In the genomic region with DNA sequence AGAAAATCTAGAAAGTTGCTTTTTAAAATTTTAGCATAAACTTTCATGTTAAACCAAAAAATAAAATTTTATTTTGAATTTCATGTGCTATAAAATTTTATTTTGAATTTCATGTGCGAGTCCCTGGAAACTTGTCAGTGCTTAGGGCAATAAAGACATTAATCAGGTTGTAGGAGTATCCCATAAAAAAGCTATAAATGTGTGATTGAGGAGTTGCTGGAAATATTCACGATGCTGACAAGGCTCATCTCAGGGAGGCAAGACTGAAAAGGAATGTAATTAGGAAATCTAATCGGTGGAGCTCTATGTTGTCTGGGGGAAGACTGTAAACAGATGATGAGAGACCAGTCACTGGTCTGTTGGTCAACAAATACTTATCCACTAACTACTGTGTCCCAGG, we compare ENCODE assay signal across 24 cellular contexts.
DNase-seq lines count a peak whose midpoint lies in the region; ATAC-seq, FAIRE-seq and TF ChIP-seq lines count a peak whose summit lies in the region.
"Had no signal": no experiment of that assay in that cellular context is flagged by ENCODE, and none has a peak within 500 bp of the region (broad histone marks: within the 10 kb centered on the region; RNA-seq: fewer than 3 reads in every experiment).

No MANE protein-coding gene starts in this region.

- ATAC-seq in HCT116 (no peak), K562 (no peak), HG03469 (IDR thresholded peaks at IDR 0.05; ENCODE audit: unreplicated experiment) (no peak)
- no peak for ATAC-seq in activated naive CD8-positive, alpha-beta T cell treated with anti-CD3 and anti-CD28 coated beads, Interleukin-2, amount 50 U/mL, for 24 hours

- H3K27ac Mint-ChIP-seq in nephron progenitor cell, result peak overlapping the region; percentile 1
- no peak overlapping the region for H3K27ac Mint-ChIP-seq in activated naive CD8-positive, alpha-beta T cell treated with anti-CD3 and anti-CD28 coated beads, Interleukin-2, amount 50 U/mL, for 24 hours

- H3K27me3 Mint-ChIP-seq in nephron progenitor cell (ENCODE audit: low read depth, poor library complexity), result peaks cover 3% of the 10 kb centered on the region
- H3K27me3 Mint-ChIP-seq in activated naive CD8-positive, alpha-beta T cell treated with anti-CD3 and anti-CD28 coated beads, Interleukin-2, amount 50 U/mL, for 24 hours, result peaks cover 16% of the 10 kb centered on the region

- H3K9me3 Mint-ChIP-seq in nephron progenitor cell, result peaks cover 15% of the 10 kb centered on the region
- H3K9me3 Mint-ChIP-seq in activated naive CD8-positive, alpha-beta T cell treated with anti-CD3 and anti-CD28 coated beads, Interleukin-2, amount 50 U/mL, for 24 hours, result peaks cover 7% of the 10 kb centered on the region

- TF ChIP-seq CTCF in HCT116 (IDR thresholded peaks at IDR 0.05 in 2 of 3, conservative IDR thresholded peaks at IDR 0.05 in 1 of 3; ENCODE audit: borderline replicate concordance in 1 of 3, insufficient read depth in 1 of 3, low read depth in 2 of 3, low read length in 2 of 3) (no peak), K562 (IDR thresholded peaks at IDR 0.05 in 2 of 3, conservative IDR thresholded peaks at IDR 0.05 in 1 of 3; ENCODE audit: insufficient read depth in 2 of 3, low read depth in 1 of 3, low read length in 3 of 3) (no peak), esophagus squamous epithelium (IDR thresholded peaks at IDR 0.05) (no peak), nephron progenitor cell (IDR thresholded peaks at IDR 0.05) (no peak)

- TF ChIP-seq POLR2A in HCT116 (IDR thresholded peaks at IDR 0.05; ENCODE audit: borderline replicate concordance, extremely low read depth, insufficient read depth, insufficient read length), result no peak
- no peak for TF ChIP-seq POLR2A in K562 (conservative IDR thresholded peaks at IDR 0.05)
- TF ChIP-seq POLR2A in esophagus squamous epithelium (IDR thresholded peaks at IDR 0.05), result no peak

- no peaks in the 10 kb centered on the region for H3K79me2 ChIP-seq in HCT116 (ENCODE audit: insufficient read depth, low read length)
- H3K79me2 ChIP-seq in K562 (ENCODE audit: control insufficient read depth, insufficient read depth, low read length), result no peaks in the 10 kb centered on the region

- peak overlapping the region; percentile 55 for H3K27ac ChIP-seq in HCT116 (ENCODE audit: low read depth, low read length)
- no peak overlapping the region for H3K27ac ChIP-seq in K562 (ENCODE audit: extremely low read depth, low read depth, low read length)
- peak overlapping the region; percentile 53 to 78 (median 67) for H3K27ac ChIP-seq in esophagus squamous epithelium
- H3K27ac ChIP-seq: RWPE1, SK-N-MC had no signal

- no peak for DNase-seq in HCT116 (ENCODE audit: low read depth, low spot score)
- peak in 1 of 4 experiments; percentile 3 for DNase-seq in K562 (ENCODE audit: extremely low read depth in 1 of 4, low spot score in 3 of 4)
- DNase-seq in esophagus squamous epithelium (lab: John Stamatoyannopoulos, UW), result no peak
- no peak for DNase-seq in nephron progenitor cell
- DNase-seq in activated CD4-positive, CD25-positive, alpha-beta regulatory T cell (lab: John Stamatoyannopoulos, UW), result no peak
- no peak for DNase-seq in GM19239 (ENCODE audit: insufficient read length, low spot score)
- DNase-seq in activated naive CD8-positive, alpha-beta T cell treated with anti-CD3 and anti-CD28 coated beads, Interleukin-2, amount 50 U/mL, for 24 hours, result no peak
- DNase-seq: BE2C, DMS79, MM.1S, NCI-H1092, NCI-H1436, NCI-H187 treated with DMSO at 0.1 percent for 48 hours, NCI-H2107, NCI-H446 treated with DMSO at 0.1 percent for 48 hours, NCI-H526 treated with DMSO at 0.1 percent for 48 hours, SHP77 treated with DMSO at 0.1 percent for 48 hours had no signal

- H3K4me3 Mint-ChIP-seq in nephron progenitor cell, result no peak overlapping the region
- H3K4me3 Mint-ChIP-seq in activated naive CD8-positive, alpha-beta T cell treated with anti-CD3 and anti-CD28 coated beads, Interleukin-2, amount 50 U/mL, for 24 hours, result no peak overlapping the region

- peak overlapping the region; percentile 51 for H3K9ac ChIP-seq in HCT116 (ENCODE audit: low read length)
- H3K9ac ChIP-seq in K562 (ENCODE audit: insufficient read depth in 1 of 2, low read depth in 2 of 2, low read length in 2 of 2), result no peak overlapping the region

- FAIRE-seq in K562 (lab: Jason Lieb, UNC), result peak; percentile 40
- FAIRE-seq in GM19239 (lab: Jason Lieb, UNC), result no peak
- FAIRE-seq: A549, GM18507, H1 had no signal

- no peaks in the 10 kb centered on the region for H3K36me3 ChIP-seq in HCT116 (ENCODE audit: control insufficient read depth in 1 of 2, insufficient read depth in 2 of 2, low read length in 2 of 2)
- H3K36me3 ChIP-seq in K562 (ENCODE audit: control insufficient read depth, insufficient read depth, low read length), result no peaks in the 10 kb centered on the region
- no peaks in the 10 kb centered on the region for H3K36me3 ChIP-seq in esophagus squamous epithelium
- H3K36me3 ChIP-seq: BE2C had no signal

- H3K9me3 ChIP-seq in HCT116 (ENCODE audit: control insufficient read depth in 1 of 2, insufficient read depth in 1 of 2, low read depth in 1 of 2, low read length in 2 of 2) (no peaks in the 10 kb centered on the region), K562 (replicated peaks; ENCODE audit: control insufficient read depth, insufficient read depth, low read depth, low read length) (no peaks in the 10 kb centered on the region), esophagus squamous epithelium (no peaks in the 10 kb centered on the region)
- H3K9me3 ChIP-seq: A549, BE2C had no signal

- WGBS in K562 (ENCODE audit: insufficient coverage, low coverage, missing lambda C conversion rate), result 10% methylated on average over 3 of the region's 3 CpGs
- WGBS in esophagus squamous epithelium, 2 donors, result 74 to 87% methylated on average over 3 of the region's 3 CpGs

- TF ChIP-seq RAD21 in HCT116 (IDR thresholded peaks at IDR 0.05; ENCODE audit: low read depth), result no peak
- TF ChIP-seq RAD21 in K562 (CRISPR knock-in tag; conservative IDR thresholded peaks at IDR 0.05 in 1 of 2, IDR thresholded peaks at IDR 0.05 in 1 of 2), result no peak

- peaks cover 15% of the 10 kb centered on the region for H3K4me1 Mint-ChIP-seq in nephron progenitor cell
- peaks cover 2% of the 10 kb centered on the region for H3K4me1 Mint-ChIP-seq in activated naive CD8-positive, alpha-beta T cell treated with anti-CD3 and anti-CD28 coated beads, Interleukin-2, amount 50 U/mL, for 24 hours

- H3K9me1 ChIP-seq in K562 (ENCODE audit: control insufficient read depth, insufficient read depth, low read length), result no peaks in the 10 kb centered on the region

- intact Hi-C loops in HCT116 (cut with micrococcal nuclease), result no loop called here
- intact Hi-C loops in K562 (cut with micrococcal nuclease), result no loop called here
- intact Hi-C loops in esophagus squamous epithelium (cut with DNase I), result no loop called here

- H3K4me3 ChIP-seq in HCT116 (replicated peaks in 1 of 2; ENCODE audit: low read depth in 1 of 2, low read length in 2 of 2), result peak overlapping the region; percentile 56 to 58
- H3K4me3 ChIP-seq in K562, result no peak overlapping the region
- peak overlapping the region in 1 of 4 donors; percentile 40 for H3K4me3 ChIP-seq in esophagus squamous epithelium
- H3K4me3 ChIP-seq: A549, GM12878, SK-N-MC had no signal

- H3K4me2 ChIP-seq in HCT116 (ENCODE audit: low read length) (peak overlapping the region; percentile 75), K562 (ENCODE audit: insufficient read depth, low read length) (no peak overlapping the region)

- BruUV-seq in HCT116 (replicated peaks; lab: Mats Ljungman, UMichigan), result TSS peak; percentile 93
- no TSS peak for BruUV-seq in K562 (replicated peaks; lab: Mats Ljungman, UMichigan)

- H3K27me3 ChIP-seq in HCT116 (ENCODE audit: insufficient read depth, low read length), result no peaks in the 10 kb centered on the region
- peaks cover 0 to 4% of the 10 kb centered on the region in 2 experiments; a peak in 2 of 5 replicates for H3K27me3 ChIP-seq in K562 (ENCODE audit: control insufficient read depth in 2 of 2, insufficient read depth in 2 of 2, low read length in 2 of 2)
- H3K27me3 ChIP-seq in esophagus squamous epithelium, result no peaks in the 10 kb centered on the region
- H3K27me3 ChIP-seq: BE2C had no signal

- H4K20me1 ChIP-seq in HCT116 (ENCODE audit: insufficient read depth), result no peaks in the 10 kb centered on the region
- H4K20me1 ChIP-seq in K562 (replicated peaks; ENCODE audit: control insufficient read depth, insufficient read depth, low read length), result no peaks in the 10 kb centered on the region

- H3K9me2 ChIP-seq in HCT116 (ENCODE audit: insufficient read depth), result no peaks in the 10 kb centered on the region

- peaks cover 7% of the 10 kb centered on the region for H3K36me3 Mint-ChIP-seq in nephron progenitor cell (ENCODE audit: low read depth)
- no peaks in the 10 kb centered on the region for H3K36me3 Mint-ChIP-seq in activated naive CD8-positive, alpha-beta T cell treated with anti-CD3 and anti-CD28 coated beads, Interleukin-2, amount 50 U/mL, for 24 hours (ENCODE audit: low read depth)

- POLR2A ChIA-PET in HCT116 (lab: Charles Lee) (interaction anchor here (1.7 kb wide), 1 partner anchor 24 kb away, joined by 4 read pairs; no protein-coding TSS in a partner anchor), K562 (lab: Yijun Ruan, JAX) (interaction anchor here (1.3 to 2.0 kb wide), 2 partner anchors 13 to 14 kb away, joined by 3 to 7 read pairs; no protein-coding TSS in a partner anchor)

- TF ChIP-seq EP300 in K562 (IDR thresholded peaks at IDR 0.05; ENCODE audit: low read length), result no peak

- H3K4me1 ChIP-seq in HCT116 (ENCODE audit: control insufficient read depth in 1 of 2, insufficient read depth in 2 of 2, low read length in 2 of 2) (peaks cover 10 to 16% of the 10 kb centered on the region in 2 experiments), K562 (replicated peaks in 1 of 2; ENCODE audit: control insufficient read depth in 2 of 2, insufficient read depth in 2 of 2, low read length in 2 of 2) (peaks cover 0 to 3% of the 10 kb centered on the region in 2 experiments; a peak in 2 of 5 replicates), esophagus squamous epithelium (peaks cover 0 to 22% (median 0%) of the 10 kb centered on the region in 3 donors)
- H3K4me1 ChIP-seq: BE2C had no signal

- CTCF ChIA-PET in HCT116 (lab: Charles Lee), result no interaction called here
- CTCF ChIA-PET in K562 (lab: Yijun Ruan, JAX; ENCODE audit: low intra/inter-chr PET ratio), result no interaction called here

- H2AFZ ChIP-seq in HCT116 (ENCODE audit: low read depth, low read length, poor library complexity, severe bottlenecking), result peak overlapping the region; percentile 21
- H2AFZ ChIP-seq in K562 (ENCODE audit: low read depth, low read length), result no peak overlapping the region

- in situ Hi-C loops in K562 (cut with MboI), result no loop called here

- RAD21 ChIA-PET in HCT116 (lab: Charles Lee; ENCODE audit: low non-redundant PET in 1 of 2, low total read pairs in 2 of 2, uncharacterized antibody in 2 of 2, unreplicated experiment in 2 of 2), result no interaction called here

TF ChIP-seq in HCT116, 20 proteins besides CTCF, POLR2A, EP300 and RAD21:
- 0 out of 2 replicates have a peak, but pooled peaks have one; percentile 6 for TF ChIP-seq JUND (IDR thresholded peaks at IDR 0.05)
- TF ChIP-seq SP1 (IDR thresholded peaks at IDR 0.05; ENCODE audit: low read depth), result no peak

TF ChIP-seq in K562, 482 proteins besides CTCF, POLR2A, EP300 and RAD21 (continues in another document):
- TF ChIP-seq ZNF133 (CRISPR knock-in tag; IDR thresholded peaks at IDR 0.05) (no peak), ZNF644 (tag; IDR thresholded peaks at IDR 0.05; ENCODE audit: low read depth) (no peak)
